13 cellular contexts compared by ENCODE assay signal in the genomic region with DNA sequence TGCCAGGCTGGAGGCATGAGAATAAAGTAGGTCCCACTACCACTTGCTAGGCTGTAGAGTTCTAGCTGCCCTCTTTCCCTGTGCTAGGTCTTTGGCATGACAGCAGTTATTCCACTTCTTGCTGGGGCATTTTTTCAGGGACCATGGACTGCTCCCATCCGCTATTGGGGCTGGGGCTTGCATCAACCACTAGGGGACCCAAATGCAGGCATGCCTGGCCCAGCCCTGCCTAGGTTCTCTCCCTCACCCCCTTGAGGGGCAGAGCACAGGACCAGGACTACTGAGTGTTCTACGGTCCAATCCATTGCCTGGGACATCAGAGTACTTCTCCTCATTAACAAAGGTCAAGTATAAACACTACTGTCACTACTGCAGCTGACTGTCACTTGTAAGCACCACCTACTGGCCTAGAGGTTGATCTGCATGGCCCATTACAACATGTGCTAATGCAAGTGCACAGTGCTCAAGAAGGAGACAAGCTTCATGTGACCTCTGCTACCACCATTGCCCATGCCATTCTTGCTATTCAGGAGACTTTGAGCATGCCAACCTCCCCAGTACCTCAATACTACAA.
DNase-seq lines count a peak whose midpoint lies in the region; ATAC-seq and TF ChIP-seq lines count a peak whose summit lies in the region.
"Had no signal": no experiment of that assay in that cellular context is flagged by ENCODE, and none has a peak within 500 bp of the region (broad histone marks: within the 10 kb centered on the region; RNA-seq: fewer than 3 reads in every experiment).

No MANE protein-coding gene starts in this region.

- POLR2A ChIA-PET in SK-N-SH (lab: Yijun Ruan, JAX), result no interaction called here

- no peak overlapping the region for H2AFZ ChIP-seq in SK-N-SH (ENCODE audit: low read depth)
- no peak overlapping the region for H2AFZ ChIP-seq in KMS-11 (ENCODE audit: low read depth)

- peaks cover 11% of the 10 kb centered on the region for H3K9me3 Mint-ChIP-seq in endodermal cell
- H3K9me3 Mint-ChIP-seq in activated naive CD4-positive, alpha-beta T cell treated with anti-CD3 and anti-CD28 coated beads, Interleukin-2, amount 50 U/mL, for 72 hours, result peaks cover 4 to 10% of the 10 kb centered on the region in 2 donors

- no peaks in the 10 kb centered on the region for H3K9me2 ChIP-seq in SK-N-SH

- CTCF ChIA-PET in SK-N-SH (lab: Yijun Ruan, JAX), result interaction anchor here (1.3 kb wide), 1 partner anchor 31 kb away, joined by 3 read pairs; no protein-coding TSS in a partner anchor

- H3K36me3 Mint-ChIP-seq in endodermal cell (ENCODE audit: low read depth), result no peaks in the 10 kb centered on the region
- peaks cover 0 to 6% of the 10 kb centered on the region in 2 donors for H3K36me3 Mint-ChIP-seq in activated naive CD4-positive, alpha-beta T cell treated with anti-CD3 and anti-CD28 coated beads, Interleukin-2, amount 50 U/mL, for 72 hours

- H3K4me3 ChIP-seq in SK-N-SH (ENCODE audit: low read depth in 2 of 2, low read length in 1 of 2), result no peak overlapping the region
- H3K4me3 ChIP-seq in KMS-11 (IDR thresholded peaks at IDR 0.05; ENCODE audit: insufficient read depth, low read depth, low read length), result no peak overlapping the region
- no peak overlapping the region for H3K4me3 ChIP-seq in endodermal cell (ENCODE audit: low read length)
- no peak overlapping the region for H3K4me3 ChIP-seq in tibial artery
- H3K4me3 ChIP-seq: stomach had no signal

- no peak overlapping the region for H3K27ac Mint-ChIP-seq in endodermal cell
- no peak overlapping the region for H3K27ac Mint-ChIP-seq in activated naive CD4-positive, alpha-beta T cell treated with anti-CD3 and anti-CD28 coated beads, Interleukin-2, amount 50 U/mL, for 72 hours

- intact Hi-C loops in tibial artery (cut with DNase I; ENCODE audit: low total_unique reads), result no loop called here

- H3F3A ChIP-seq in SK-N-SH (replicated peaks; ENCODE audit: insufficient read depth), result no peaks in the 10 kb centered on the region

- H3K36me3 ChIP-seq in SK-N-SH (replicated peaks in 1 of 2; ENCODE audit: control insufficient read depth in 1 of 2, insufficient read depth in 2 of 2, low read length in 1 of 2), result no peaks in the 10 kb centered on the region
- no peaks in the 10 kb centered on the region for H3K36me3 ChIP-seq in KMS-11 (ENCODE audit: insufficient read depth)
- H3K36me3 ChIP-seq in endodermal cell (ENCODE audit: control insufficient read depth, insufficient read depth, low read length), result no peaks in the 10 kb centered on the region
- no peaks in the 10 kb centered on the region for H3K36me3 ChIP-seq in tibial artery
- H3K36me3 ChIP-seq: stomach had no signal

- H4K20me1 ChIP-seq in SK-N-SH (ENCODE audit: insufficient read depth) (no peaks in the 10 kb centered on the region), KMS-11 (ENCODE audit: insufficient read depth) (no peaks in the 10 kb centered on the region)

- TF ChIP-seq CTCF in SK-N-SH (IDR thresholded peaks at IDR 0.05) (peak; percentile 24; the same call in 1 of the 2 replicates), KMS-11 (conservative IDR thresholded peaks at IDR 0.05; ENCODE audit: low read depth, low read length) (peak; percentile 56), endodermal cell (conservative IDR thresholded peaks at IDR 0.05) (peak; percentile 77), tibial artery (IDR thresholded peaks at IDR 0.05) (no peak)

- 13% methylated on average over 1 of the region's 2 CpGs for WGBS in SK-N-SH (ENCODE audit: low lambda C conversion rate)
- WGBS in endodermal cell (ENCODE audit: insufficient coverage in 1 of 2, insufficient read length in 1 of 2), 2 experiments, result 89% methylated on average over 2 of the region's 2 CpGs; no CpG with 5 or more reads in 1 of the 2 experiments

- no peaks in the 10 kb centered on the region for H3K4me1 Mint-ChIP-seq in endodermal cell

- H3K27me3 ChIP-seq in SK-N-SH (ENCODE audit: insufficient read depth) (0 out of 2 replicates have a peak, but pooled peaks cover 8% of the 10 kb centered on the region), KMS-11 (ENCODE audit: insufficient read depth, low read depth) (no peaks in the 10 kb centered on the region), endodermal cell (ENCODE audit: control insufficient read depth, insufficient read depth, low read length, poor library complexity, severe bottlenecking) (no peaks in the 10 kb centered on the region), tibial artery (no peaks in the 10 kb centered on the region)
- H3K27me3 ChIP-seq: stomach had no signal

- no peak overlapping the region for H3K4me2 ChIP-seq in SK-N-SH
- no peak overlapping the region for H3K4me2 ChIP-seq in KMS-11

- TF ChIP-seq RAD21 in SK-N-SH (IDR thresholded peaks at IDR 0.05; ENCODE audit: low read length), result no peak

- no peak overlapping the region for H3K9ac ChIP-seq in SK-N-SH
- no peak overlapping the region for H3K9ac ChIP-seq in KMS-11
- H3K9ac ChIP-seq in endodermal cell (ENCODE audit: extremely low read depth, low read length, poor library complexity, severe bottlenecking), result no peak overlapping the region

- H3K27me3 Mint-ChIP-seq in endodermal cell (ENCODE audit: insufficient read depth), result peaks cover 5% of the 10 kb centered on the region

- no peak overlapping the region for H3K27ac ChIP-seq in SK-N-SH (ENCODE audit: low read depth in 2 of 2, low read length in 1 of 2)
- H3K27ac ChIP-seq in KMS-11, result no peak overlapping the region
- H3K27ac ChIP-seq in endodermal cell (ENCODE audit: low read depth, low read length), result no peak overlapping the region
- H3K27ac ChIP-seq in tibial artery, result no peak overlapping the region
- H3K27ac ChIP-seq: stomach had no signal

- H3K9me3 ChIP-seq in SK-N-SH (no peaks in the 10 kb centered on the region), endodermal cell (ENCODE audit: control insufficient read depth, low read length) (no peaks in the 10 kb centered on the region), tibial artery (peaks cover 0 to 15% (median 0%) of the 10 kb centered on the region in 3 donors)

- no peak for TF ChIP-seq EP300 in SK-N-SH (IDR thresholded peaks at IDR 0.05; ENCODE audit: borderline replicate concordance in 1 of 2, low read depth in 1 of 2, low read length in 1 of 2)

- H3K4me1 ChIP-seq in SK-N-SH (ENCODE audit: control insufficient read depth in 1 of 2, insufficient read depth in 2 of 2, low read depth in 1 of 2, low read length in 1 of 2) (no peaks in the 10 kb centered on the region), KMS-11 (ENCODE audit: low read depth, poor library complexity, severe bottlenecking) (no peaks in the 10 kb centered on the region), endodermal cell (ENCODE audit: control insufficient read depth, insufficient read depth, low read length) (no peaks in the 10 kb centered on the region), tibial artery (no peaks in the 10 kb centered on the region)
- H3K4me1 ChIP-seq: stomach had no signal

- H3K79me2 ChIP-seq in SK-N-SH (ENCODE audit: insufficient read depth), result no peaks in the 10 kb centered on the region
- H3K79me2 ChIP-seq in KMS-11 (ENCODE audit: insufficient read depth, low read depth), result no peaks in the 10 kb centered on the region

- DNase-seq in SK-N-SH (no peak), endodermal cell (peak; percentile 58), GM19238 (ENCODE audit: insufficient read length, low spot score) (no peak), tibial artery (no peak), hippocampal formation (lab: John Stamatoyannopoulos, UW) (no peak)
- DNase-seq in activated naive CD4-positive, alpha-beta T cell treated with anti-CD3 and anti-CD28 coated beads, Interleukin-2, amount 50 U/mL, for 72 hours (ENCODE audit: low spot score in 2 of 2), result no peak
- DNase-seq: ACHN; EL; NCI-H1930; stimulated activated CD4-positive, alpha-beta T cell treated with anti-CD3 and anti-CD28 coated beads, Interleukin-4, amount 100 ng/mL, for 1 hour; stomach had no signal

- H3K4me3 Mint-ChIP-seq in endodermal cell, result no peak overlapping the region

- no peak; the same call in 2 of the 3 replicates for ATAC-seq in SK-N-SH treated with all-trans-retinoic acid at 6 μM for 48 hours
- ATAC-seq in activated naive CD4-positive, alpha-beta T cell treated with anti-CD3 and anti-CD28 coated beads, Interleukin-2, amount 50 U/mL, for 72 hours, result no peak

TF ChIP-seq in SK-N-SH, 30 proteins besides CTCF, POLR2A, EP300 and RAD21 (continues in another document):
- TF ChIP-seq SIN3A (IDR thresholded peaks at IDR 0.05; ENCODE audit: borderline replicate concordance, low read depth, low read length), result no peak
- no peak for TF ChIP-seq CHD2 (IDR thresholded peaks at IDR 0.05; ENCODE audit: low read length, partially characterized antibody)

TF ChIP-seq in SK-N-SH treated with all-trans-retinoic acid at 6 μM for 48 hours, 23 proteins besides CTCF, POLR2A, EP300 and RAD21:
- TF ChIP-seq, protein P1, sequence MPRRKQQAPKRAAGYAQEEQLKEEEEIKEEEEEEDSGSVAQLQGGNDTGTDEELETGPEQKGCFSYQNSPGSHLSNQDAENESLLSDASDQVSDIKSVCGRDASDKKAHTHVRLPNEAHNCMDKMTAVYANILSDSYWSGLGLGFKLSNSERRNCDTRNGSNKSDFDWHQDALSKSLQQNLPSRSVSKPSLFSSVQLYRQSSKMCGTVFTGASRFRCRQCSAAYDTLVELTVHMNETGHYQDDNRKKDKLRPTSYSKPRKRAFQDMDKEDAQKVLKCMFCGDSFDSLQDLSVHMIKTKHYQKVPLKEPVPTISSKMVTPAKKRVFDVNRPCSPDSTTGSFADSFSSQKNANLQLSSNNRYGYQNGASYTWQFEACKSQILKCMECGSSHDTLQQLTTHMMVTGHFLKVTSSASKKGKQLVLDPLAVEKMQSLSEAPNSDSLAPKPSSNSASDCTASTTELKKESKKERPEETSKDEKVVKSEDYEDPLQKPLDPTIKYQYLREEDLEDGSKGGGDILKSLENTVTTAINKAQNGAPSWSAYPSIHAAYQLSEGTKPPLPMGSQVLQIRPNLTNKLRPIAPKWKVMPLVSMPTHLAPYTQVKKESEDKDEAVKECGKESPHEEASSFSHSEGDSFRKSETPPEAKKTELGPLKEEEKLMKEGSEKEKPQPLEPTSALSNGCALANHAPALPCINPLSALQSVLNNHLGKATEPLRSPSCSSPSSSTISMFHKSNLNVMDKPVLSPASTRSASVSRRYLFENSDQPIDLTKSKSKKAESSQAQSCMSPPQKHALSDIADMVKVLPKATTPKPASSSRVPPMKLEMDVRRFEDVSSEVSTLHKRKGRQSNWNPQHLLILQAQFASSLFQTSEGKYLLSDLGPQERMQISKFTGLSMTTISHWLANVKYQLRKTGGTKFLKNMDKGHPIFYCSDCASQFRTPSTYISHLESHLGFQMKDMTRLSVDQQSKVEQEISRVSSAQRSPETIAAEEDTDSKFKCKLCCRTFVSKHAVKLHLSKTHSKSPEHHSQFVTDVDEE (CRISPR knock-in tag; IDR thresholded peaks at IDR 0.05), result no peak
- TF ChIP-seq ARNTL (CRISPR knock-in tag; IDR thresholded peaks at IDR 0.05; ENCODE audit: borderline replicate concordance, low read depth) (no peak), ZC3H10 (CRISPR knock-in tag; IDR thresholded peaks at IDR 0.05) (no peak), ZNF8 (CRISPR knock-in tag; IDR thresholded peaks at IDR 0.05) (no peak), ZFP30 (CRISPR knock-in tag; IDR thresholded peaks at IDR 0.05) (no peak)

Comparison
In these comparisons a context has a peak if more than half of its experiments do, and no peak if none do; other contexts are left out.
1. CTCF ChIP-seq: peak in SK-N-SH (single experiment), KMS-11 (single experiment) and endodermal cell (single experiment); none in tibial artery (0 of 2).